In genomic region chr12:52155048-52155868, GRCh38 we compare ENCODE assay signal across 9 cellular contexts. TPM values are rescaled to one million over a fixed set of nuclear protein-coding genes. Genes with fewer than 3 reads are reported as not detected.
DNase-seq lines count a peak whose midpoint lies in the region; ATAC-seq and TF ChIP-seq lines count a peak whose summit lies in the region.
"Had no signal": no experiment of that assay in that cellular context is flagged by ENCODE, and none has a peak within 500 bp of the region (broad histone marks: within the 10 kb centered on the region; RNA-seq: fewer than 3 reads in every experiment).

No MANE protein-coding gene starts in this region.

- H3K4me3 Mint-ChIP-seq in activated T-helper 1 cell treated with anti-CD3 and anti-CD28 coated beads, Interleukin-12 subunit alpha, Interleukin-12 subunit beta, Interleukin-2, Interleukin-4 antibody, amounts not matched to agents 30 ng/mL and 10 ng/mL and 1 ng/mL, durations not matched to agents 14 hours and 24 hours and 36 hours = no peak overlapping the region
- no peak overlapping the region for H3K4me3 Mint-ChIP-seq in activated naive CD8-positive, alpha-beta T cell treated with anti-CD3 and anti-CD28 coated beads for 36 hours

- ATAC-seq in GM21723 (IDR thresholded peaks at IDR 0.05; ENCODE audit: unreplicated experiment) = no peak
- no peak for ATAC-seq in GM21447 (IDR thresholded peaks at IDR 0.05; ENCODE audit: unreplicated experiment)

- no peak overlapping the region for H3K27ac Mint-ChIP-seq in activated T-helper 1 cell treated with anti-CD3 and anti-CD28 coated beads, Interleukin-12 subunit alpha, Interleukin-12 subunit beta, Interleukin-2, Interleukin-4 antibody, amounts not matched to agents 30 ng/mL and 10 ng/mL and 1 ng/mL, durations not matched to agents 14 hours and 24 hours and 36 hours
- H3K27ac Mint-ChIP-seq in activated naive CD8-positive, alpha-beta T cell treated with anti-CD3 and anti-CD28 coated beads for 36 hours = no peak overlapping the region

- intact Hi-C loops in activated T-helper 1 cell treated with anti-CD3 and anti-CD28 coated beads, Interleukin-12 subunit alpha, Interleukin-12 subunit beta, Interleukin-2, Interleukin-4 antibody, amounts not matched to agents 30 ng/mL and 10 ng/mL and 1 ng/mL, durations not matched to agents 14 hours and 24 hours and 36 hours (cut with micrococcal nuclease) = loop anchor here (5.0 kb wide), 2 partner anchors 217 to 827 kb away; no protein-coding TSS in a partner anchor

- no peak for TF ChIP-seq CTCF in AG10803 (conservative IDR thresholded peaks at IDR 0.05; ENCODE audit: low read length)

- no peak overlapping the region for H3K4me3 ChIP-seq in AG10803 (ENCODE audit: low read length)
- H3K4me3 ChIP-seq: cardiac muscle cell had no signal

- H3K4me1 Mint-ChIP-seq in activated T-helper 1 cell treated with anti-CD3 and anti-CD28 coated beads, Interleukin-12 subunit alpha, Interleukin-12 subunit beta, Interleukin-2, Interleukin-4 antibody, amounts not matched to agents 30 ng/mL and 10 ng/mL and 1 ng/mL, durations not matched to agents 14 hours and 24 hours and 36 hours (ENCODE audit: low read depth) = peaks cover 12% of the 10 kb centered on the region
- H3K4me1 Mint-ChIP-seq in activated naive CD8-positive, alpha-beta T cell treated with anti-CD3 and anti-CD28 coated beads for 36 hours = peaks cover 14% of the 10 kb centered on the region

- no peaks in the 10 kb centered on the region for H3K9me3 Mint-ChIP-seq in activated T-helper 1 cell treated with anti-CD3 and anti-CD28 coated beads, Interleukin-12 subunit alpha, Interleukin-12 subunit beta, Interleukin-2, Interleukin-4 antibody, amounts not matched to agents 30 ng/mL and 10 ng/mL and 1 ng/mL, durations not matched to agents 14 hours and 24 hours and 36 hours
- H3K9me3 Mint-ChIP-seq in activated naive CD8-positive, alpha-beta T cell treated with anti-CD3 and anti-CD28 coated beads for 36 hours = no peaks in the 10 kb centered on the region

- no peaks in the 10 kb centered on the region for H3K27me3 Mint-ChIP-seq in activated T-helper 1 cell treated with anti-CD3 and anti-CD28 coated beads, Interleukin-12 subunit alpha, Interleukin-12 subunit beta, Interleukin-2, Interleukin-4 antibody, amounts not matched to agents 30 ng/mL and 10 ng/mL and 1 ng/mL, durations not matched to agents 14 hours and 24 hours and 36 hours (ENCODE audit: insufficient read depth)
- peaks cover 10% of the 10 kb centered on the region for H3K27me3 Mint-ChIP-seq in activated naive CD8-positive, alpha-beta T cell treated with anti-CD3 and anti-CD28 coated beads for 36 hours

- peak; percentile 61 for DNase-seq in AG10803 (ENCODE audit: low read depth)
- peak; percentile 54 for DNase-seq in Daoy (ENCODE audit: low read depth)
- DNase-seq in activated T-helper 1 cell treated with anti-CD3 and anti-CD28 coated beads, Interleukin-12 subunit alpha, Interleukin-12 subunit beta, Interleukin-2, Interleukin-4 antibody, amounts not matched to agents 30 ng/mL and 10 ng/mL and 1 ng/mL, durations not matched to agents 14 hours and 24 hours and 36 hours (ENCODE audit: low spot score) = peak; percentile 44
- DNase-seq in kidney tubule cell (ENCODE audit: low spot score) = peak; percentile 49
- no peak for DNase-seq in SHP77 (lab: John Stamatoyannopoulos, UW)
- no peak for DNase-seq in activated naive CD8-positive, alpha-beta T cell treated with anti-CD3 and anti-CD28 coated beads for 36 hours

- no peaks in the 10 kb centered on the region for H3K36me3 Mint-ChIP-seq in activated T-helper 1 cell treated with anti-CD3 and anti-CD28 coated beads, Interleukin-12 subunit alpha, Interleukin-12 subunit beta, Interleukin-2, Interleukin-4 antibody, amounts not matched to agents 30 ng/mL and 10 ng/mL and 1 ng/mL, durations not matched to agents 14 hours and 24 hours and 36 hours (ENCODE audit: low read depth)
- H3K36me3 Mint-ChIP-seq in activated naive CD8-positive, alpha-beta T cell treated with anti-CD3 and anti-CD28 coated beads for 36 hours = no peaks in the 10 kb centered on the region

RNA-seq across cellular contexts. Expression of gene KRT80, which starts 36.6 kb away (rescaled TPM):
- total RNA-seq in Daoy (2014; rRNA removed; shearing (Covaris generic)) = 4.4 and 5.5 TPM in 2 replicates
- total RNA-seq in activated T-helper 1 cell treated with anti-CD3 and anti-CD28 coated beads, Interleukin-12 subunit alpha, Interleukin-12 subunit beta, Interleukin-2, Interleukin-4 antibody, amounts not matched to agents 30 ng/mL and 10 ng/mL and 1 ng/mL, durations not matched to agents 14 hours and 24 hours and 36 hours = not detected in 2 replicates
- not detected for total RNA-seq in activated naive CD8-positive, alpha-beta T cell treated with anti-CD3 and anti-CD28 coated beads for 36 hours
- total RNA-seq: cardiac muscle cell had no signal

Comparison
In these comparisons a context has a peak if more than half of its experiments do, and no peak if none do; other contexts are left out.
1. DNase-seq: peak in AG10803 (single experiment), Daoy (single experiment), activated T-helper 1 cell treated with anti-CD3 and anti-CD28 coated beads, Interleukin-12 subunit alpha, Interleukin-12 subunit beta, Interleukin-2, Interleukin-4 antibody, amounts not matched to agents 30 ng/mL and 10 ng/mL and 1 ng/mL, durations not matched to agents 14 hours and 24 hours and 36 hours (single experiment) and kidney tubule cell (single experiment); none in SHP77 (0 of 2) and activated naive CD8-positive, alpha-beta T cell treated with anti-CD3 and anti-CD28 coated beads for 36 hours (single experiment).